25 cellular contexts compared by ENCODE assay signal in genomic region chr10:58440484-58440883, GRCh38.
"Had no signal": no experiment of that assay in that cellular context is flagged by ENCODE, and none has a peak within 500 bp of the region (broad histone marks: within the 10 kb centered on the region; RNA-seq: fewer than 3 reads in every experiment).

No MANE protein-coding gene starts in this region.

- H3K4me1 ChIP-seq: right lobe of liver had no signal

- H3K27me3 Mint-ChIP-seq: progenitor cell of endocrine pancreas had no signal

- H3K36me3 Mint-ChIP-seq: brain had no signal

- DNase-seq: activated B cell treated with CpG ODN at 0.5 μM for 24 hours; activated naive CD4-positive, alpha-beta T cell; activated T-cell treated with anti-CD3 and anti-CD28 coated beads for 4 hours; activated T-cell treated with anti-CD3 and anti-CD28 coated beads, Interleukin-2, amount 50 U/mL, for 72 hours; adrenal gland; aorta; caudate nucleus; cortex of kidney; foreskin melanocyte; heart right ventricle; left ventricle myocardium inferior; right lobe of liver; stimulated activated CD4-positive, alpha-beta T cell treated with anti-CD3 and anti-CD28 coated beads, Interleukin-2, amount 100 ng/mL, for 48 hours; stimulated activated naive CD4-positive, alpha-beta T cell treated with Interleukin-2 at 50 U/mL for 16 hours; T-helper 2 cell; trophoblast cell had no signal

- FAIRE-seq: endothelial cell of umbilical vein, urothelium cell line had no signal

- ATAC-seq: activated T-cell treated with anti-CD3 and anti-CD28 coated beads, Interleukin-2, amount 50 U/mL, for 72 hours; heart right ventricle; right lobe of liver had no signal

- H3K36me3 ChIP-seq: adrenal gland, esophagus muscularis mucosa, heart right ventricle, left ventricle myocardium inferior, neutrophil, right lobe of liver, thoracic aorta had no signal

- H3K4me1 Mint-ChIP-seq: activated B cell treated with CpG ODN at 0.5 μM for 24 hours had no signal

- H3K4me3 ChIP-seq: adrenal gland, esophagus muscularis mucosa, heart right ventricle, left ventricle myocardium inferior, lung, right lobe of liver, thoracic aorta had no signal

- H3K27ac ChIP-seq: adrenal gland, esophagus muscularis mucosa, heart right ventricle, left ventricle myocardium inferior, neutrophil, right lobe of liver, thoracic aorta had no signal

- H3K27ac Mint-ChIP-seq: activated B cell treated with CpG ODN at 0.5 μM for 24 hours; activated T-cell treated with anti-CD3 and anti-CD28 coated beads, Interleukin-2, amount 50 U/mL, for 72 hours; brain; progenitor cell of endocrine pancreas had no signal

- H3K27me3 ChIP-seq: adrenal gland, esophagus muscularis mucosa, heart right ventricle, right lobe of liver had no signal

- H3K9me3 ChIP-seq: adrenal gland, neutrophil, right lobe of liver, thoracic aorta had no signal

- H3K4me3 Mint-ChIP-seq: activated B cell treated with CpG ODN at 0.5 μM for 24 hours; activated T-cell treated with anti-CD3 and anti-CD28 coated beads, Interleukin-2, amount 50 U/mL, for 72 hours; brain; nephron had no signal
